In genomic region chr11:43316451-43316850, GRCh38 we compare ENCODE assay signal across 11 cellular contexts. TPM values are rescaled to one million over a fixed set of nuclear protein-coding genes. Genes with fewer than 3 reads are reported as not detected.
DNase-seq lines count a peak whose midpoint lies in the region; ATAC-seq and TF ChIP-seq lines count a peak whose summit lies in the region.
"Had no signal": no experiment of that assay in that cellular context is flagged by ENCODE, and none has a peak within 500 bp of the region (broad histone marks: within the 10 kb centered on the region; RNA-seq: fewer than 3 reads in every experiment).

No MANE protein-coding gene starts in this region.

- ATAC-seq in GM18867 (IDR thresholded peaks at IDR 0.05; ENCODE audit: unreplicated experiment): no peak
- ATAC-seq: left lobe of liver, T-cell had no signal

- H3K4me3 ChIP-seq in GM06990 (replicated peaks; ENCODE audit: low read depth, low read length): no peak overlapping the region
- no peak overlapping the region for H3K4me3 ChIP-seq in SK-N-MC
- H3K4me3 ChIP-seq in endodermal cell (ENCODE audit: low read length): peak overlapping the region; percentile 50
- no peak overlapping the region for H3K4me3 ChIP-seq in transverse colon
- H3K4me3 ChIP-seq in tibial artery: no peak overlapping the region

- TF ChIP-seq POLR2A in transverse colon (IDR thresholded peaks at IDR 0.05): no peak

- H3K4me1 Mint-ChIP-seq in endodermal cell: peaks cover 25% of the 10 kb centered on the region

- DNase-seq in AG08395 (ENCODE audit: low spot score) (peak; percentile 3), GM06990 (ENCODE audit: extremely low read depth, insufficient read length) (peak; percentile 16), SK-N-MC (ENCODE audit: low read depth, low spot score) (no peak), endodermal cell (no peak), transverse colon (no peak), tibial artery (no peak), NCI-H1694 (lab: John Stamatoyannopoulos, UW) (no peak)
- DNase-seq: NCI-H2171 treated with DMSO at 0.1 percent for 48 hours had no signal

- no peaks in the 10 kb centered on the region for H3K27me3 ChIP-seq in GM06990 (replicated peaks; ENCODE audit: control insufficient read depth, insufficient read depth, low read length)
- H3K27me3 ChIP-seq in endodermal cell (ENCODE audit: control insufficient read depth, insufficient read depth, low read length, poor library complexity, severe bottlenecking): no peaks in the 10 kb centered on the region
- no peaks in the 10 kb centered on the region for H3K27me3 ChIP-seq in transverse colon
- no peaks in the 10 kb centered on the region for H3K27me3 ChIP-seq in tibial artery

- no peaks in the 10 kb centered on the region for H3K27me3 Mint-ChIP-seq in endodermal cell (ENCODE audit: insufficient read depth)
- H3K27me3 Mint-ChIP-seq: T-cell had no signal

- WGBS in endodermal cell (ENCODE audit: insufficient coverage in 1 of 2, insufficient read length in 1 of 2), 2 experiments: 99 to 100% methylated on average over 4 to 6 of the region's 6 CpGs
- WGBS in transverse colon (ENCODE audit: low coverage in 1 of 2), 2 donors: 88 to 100% methylated on average over 1 to 6 of the region's 6 CpGs

- H3K4me1 ChIP-seq in endodermal cell (ENCODE audit: control insufficient read depth, insufficient read depth, low read length) (peaks cover 4% of the 10 kb centered on the region), transverse colon (peaks cover 11 to 25% (median 22%) of the 10 kb centered on the region in 4 donors), tibial artery (peaks cover 0 to 29% (median 20%) of the 10 kb centered on the region in 4 donors)

- intact Hi-C loops in transverse colon (cut with DNase I; ENCODE audit: low total_unique reads): no loop called here
- intact Hi-C loops in tibial artery (cut with DNase I; ENCODE audit: low total_unique reads): no loop called here

- peaks cover 3% of the 10 kb centered on the region; the same call in 1 of the 2 replicates for H3K36me3 ChIP-seq in GM06990 (ENCODE audit: control insufficient read depth, insufficient read depth, low read length)
- H3K36me3 ChIP-seq in SK-N-MC (ENCODE audit: insufficient read depth, low read length): peaks cover 39% of the 10 kb centered on the region
- peaks cover 50% of the 10 kb centered on the region for H3K36me3 ChIP-seq in endodermal cell (ENCODE audit: control insufficient read depth, insufficient read depth, low read length)
- peaks cover 0 to 21% (median 9%) of the 10 kb centered on the region in 4 donors for H3K36me3 ChIP-seq in transverse colon
- H3K36me3 ChIP-seq in tibial artery: peaks cover 14 to 25% (median 23%) of the 10 kb centered on the region in 3 donors

- no peak for TF ChIP-seq EP300 in transverse colon (IDR thresholded peaks at IDR 0.05; ENCODE audit: low read depth)

- H3K9me3 Mint-ChIP-seq in endodermal cell: no peaks in the 10 kb centered on the region
- H3K9me3 Mint-ChIP-seq: T-cell had no signal

- TF ChIP-seq CTCF in GM06990 (IDR thresholded peaks at IDR 0.05; ENCODE audit: insufficient read depth, low read length, poor library complexity, severe bottlenecking) (no peak), endodermal cell (conservative IDR thresholded peaks at IDR 0.05) (no peak), transverse colon (IDR thresholded peaks at IDR 0.05) (no peak), tibial artery (IDR thresholded peaks at IDR 0.05) (no peak)

- peak overlapping the region; percentile 21 for H3K27ac Mint-ChIP-seq in endodermal cell

- in situ Hi-C loops in transverse colon (cut with MboI; ENCODE audit: low pct_ligation_motif_present in 1 of 4, low pct_unique_long_range_greater_than_20kb in 1 of 4, low sequenced_read_pairs in 3 of 4): loop anchor here in 2 of 4 donors (25.0 kb wide), 1 partner anchor 96 kb away; no protein-coding TSS in a partner anchor

- H3K36me3 Mint-ChIP-seq in endodermal cell (ENCODE audit: low read depth): peaks cover 28% of the 10 kb centered on the region

- H3K27ac ChIP-seq in SK-N-MC (peak overlapping the region; percentile 64; the same call in 1 of the 2 replicates), endodermal cell (ENCODE audit: low read depth, low read length) (no peak overlapping the region), transverse colon (no peak overlapping the region), tibial artery (no peak overlapping the region)

- H3K9ac ChIP-seq in SK-N-MC (ENCODE audit: insufficient read length) (peak overlapping the region; percentile 31), endodermal cell (ENCODE audit: extremely low read depth, low read length, poor library complexity, severe bottlenecking) (no peak overlapping the region)

- H3K4me3 Mint-ChIP-seq in endodermal cell: no peak overlapping the region
- H3K4me3 Mint-ChIP-seq: T-cell had no signal

- H3K9me3 ChIP-seq in SK-N-MC (ENCODE audit: low read depth, low read length) (no peaks in the 10 kb centered on the region), endodermal cell (ENCODE audit: control insufficient read depth, low read length) (no peaks in the 10 kb centered on the region), transverse colon (no peaks in the 10 kb centered on the region), tibial artery (no peaks in the 10 kb centered on the region)

RNA-seq across cellular contexts. Expression of gene API5, which starts 4.7 kb away (rescaled TPM):
- 100 to 1,000 TPM; 149 to 166 TPM for total RNA-seq in endodermal cell
- polyA plus RNA-seq in endodermal cell (2013, experiment 1 of 2): 119 TPM
- polyA plus RNA-seq in endodermal cell (2013, experiment 2 of 2): 115 TPM
- total RNA-seq in transverse colon: 10 to 100 TPM; 18.7 to 74.6 (median 46.6) TPM

RNA-seq across cellular contexts. Expression of gene TTC17, which starts 42.3 kb away (rescaled TPM):
- 100 to 1,000 TPM; 103 to 122 TPM for total RNA-seq in endodermal cell
- 96.1 TPM for polyA plus RNA-seq in endodermal cell (2013, experiment 1 of 2)
- 91.5 TPM for polyA plus RNA-seq in endodermal cell (2013, experiment 2 of 2)
- 100 to 1,000 TPM in 3 of 4 donors, 10 to 100 TPM in 1; 78.2 to 428 (median 131) TPM for total RNA-seq in transverse colon

Comparison
In these comparisons a context has a peak if more than half of its experiments do, and no peak if none do; other contexts are left out.
1. DNase-seq: peak in AG08395 (single experiment) and GM06990 (single experiment); none in SK-N-MC (single experiment), endodermal cell (single experiment), transverse colon (single experiment), tibial artery (0 of 2) and NCI-H1694 (single experiment).